Comparison of ENCODE assay signal across 8 cellular contexts in the genomic region with DNA sequence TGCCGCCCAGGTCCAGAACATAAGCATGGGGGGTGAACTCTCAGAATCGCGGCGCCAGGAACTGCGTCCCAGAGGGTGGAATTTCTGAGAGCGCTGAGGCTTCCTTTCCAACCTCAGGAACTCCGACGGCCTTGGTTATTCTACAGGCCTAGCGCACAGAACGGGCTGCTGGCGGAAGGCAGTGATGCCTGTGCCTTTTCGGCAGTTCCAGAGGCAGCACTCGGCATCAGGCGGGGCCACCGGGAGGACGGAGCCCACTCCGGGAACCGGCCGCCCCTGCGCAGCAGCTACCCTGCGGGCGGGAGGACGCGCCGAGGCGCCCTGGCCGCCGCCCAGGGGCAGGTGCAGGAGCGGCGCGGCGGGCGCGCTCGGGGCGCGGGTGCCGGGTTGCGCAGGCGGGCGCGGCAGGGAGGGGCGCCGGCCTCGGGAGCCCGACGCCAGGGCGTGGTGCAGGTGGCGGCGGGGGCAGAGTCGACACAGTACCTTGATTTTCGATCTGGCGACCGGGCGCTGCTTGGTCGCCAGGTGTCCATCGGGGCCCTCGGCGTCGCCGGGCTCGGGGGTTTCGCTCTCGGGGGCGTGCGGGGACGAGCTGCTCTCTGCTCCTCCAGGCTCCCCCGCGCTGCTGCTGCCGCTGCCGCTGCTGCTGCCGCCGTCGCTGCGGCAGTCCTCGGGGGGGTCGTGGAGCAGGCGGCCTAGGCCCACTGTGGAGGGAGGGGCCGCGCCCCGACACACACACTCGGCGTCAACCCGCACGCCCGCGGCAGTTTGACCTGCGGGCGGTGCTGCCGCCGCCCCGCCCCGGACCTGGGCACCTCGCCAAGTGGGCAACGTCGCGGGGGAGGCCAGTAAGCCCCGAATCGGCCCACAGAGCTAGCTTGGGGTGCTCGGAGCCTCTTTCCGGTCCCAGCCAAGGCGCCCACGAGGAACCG. TPM values are rescaled to one million over a fixed set of nuclear protein-coding genes. Genes with fewer than 3 reads are reported as not detected.
DNase-seq lines count a peak whose midpoint lies in the region; ATAC-seq and TF ChIP-seq lines count a peak whose summit lies in the region.

No MANE protein-coding gene starts in this region.

- H3K4me3 ChIP-seq in iPS-15b (ENCODE audit: low read depth, low read length), result peak overlapping the region; percentile 67

- peak overlapping the region; percentile 85 for H3K27ac ChIP-seq in C4-2B

- ATAC-seq in activated T-cell treated with anti-CD3 and anti-CD28 coated beads, Interleukin-2, amount 50 U/mL, for 4 hours, result peak; percentile 56 to 67
- peak; percentile 37 for ATAC-seq in stimulated activated memory B cell treated with anti-CD40 and anti-IgM and Interleukin-4, amounts not matched to agents 10 μg/mL and 1 μg/mL and 100 μg/mL, for 72 hours
- no peak for ATAC-seq in omental fat pad (ENCODE audit: low FRiP score)
- ATAC-seq in GM21526 (IDR thresholded peaks at IDR 0.05; ENCODE audit: low FRiP score, unreplicated experiment), result no peak

- H3K36me3 ChIP-seq in iPS-15b (ENCODE audit: control insufficient read depth, insufficient read depth, low read length), result no peaks in the 10 kb centered on the region

- peaks cover 10% of the 10 kb centered on the region for H3K4me1 Mint-ChIP-seq in activated T-cell treated with anti-CD3 and anti-CD28 coated beads, Interleukin-2, amount 50 U/mL, for 4 hours (ENCODE audit: low read depth)
- peaks cover 16% of the 10 kb centered on the region for H3K4me1 Mint-ChIP-seq in stimulated activated memory B cell treated with anti-CD40 and anti-IgM and Interleukin-4, amounts not matched to agents 10 μg/mL and 1 μg/mL and 100 μg/mL, for 72 hours

- no peaks in the 10 kb centered on the region for H3K9me3 Mint-ChIP-seq in activated T-cell treated with anti-CD3 and anti-CD28 coated beads, Interleukin-2, amount 50 U/mL, for 4 hours
- H3K9me3 Mint-ChIP-seq in stimulated activated memory B cell treated with anti-CD40 and anti-IgM and Interleukin-4, amounts not matched to agents 10 μg/mL and 1 μg/mL and 100 μg/mL, for 72 hours, result no peaks in the 10 kb centered on the region

- H3K4me3 Mint-ChIP-seq in activated T-cell treated with anti-CD3 and anti-CD28 coated beads, Interleukin-2, amount 50 U/mL, for 4 hours, result peak overlapping the region; percentile 62
- peak overlapping the region; percentile 78 for H3K4me3 Mint-ChIP-seq in stimulated activated memory B cell treated with anti-CD40 and anti-IgM and Interleukin-4, amounts not matched to agents 10 μg/mL and 1 μg/mL and 100 μg/mL, for 72 hours

- TF ChIP-seq CTCF in C4-2B (conservative IDR thresholded peaks at IDR 0.05) (no peak), omental fat pad (IDR thresholded peaks at IDR 0.05) (no peak)

- H3K27me3 Mint-ChIP-seq in activated T-cell treated with anti-CD3 and anti-CD28 coated beads, Interleukin-2, amount 50 U/mL, for 4 hours (ENCODE audit: low read depth), result peaks cover 72% of the 10 kb centered on the region
- peaks cover 82% of the 10 kb centered on the region for H3K27me3 Mint-ChIP-seq in stimulated activated memory B cell treated with anti-CD40 and anti-IgM and Interleukin-4, amounts not matched to agents 10 μg/mL and 1 μg/mL and 100 μg/mL, for 72 hours

- no peak overlapping the region for H3K9ac ChIP-seq in iPS-15b (ENCODE audit: low read depth, low read length)

- peaks cover 15% of the 10 kb centered on the region for H3K4me1 ChIP-seq in iPS-15b (ENCODE audit: control insufficient read depth, insufficient read depth, low read length)

- no peaks in the 10 kb centered on the region for H3K9me3 ChIP-seq in iPS-15b (ENCODE audit: control insufficient read depth, insufficient read depth, low read length)

- H3K36me3 Mint-ChIP-seq in activated T-cell treated with anti-CD3 and anti-CD28 coated beads, Interleukin-2, amount 50 U/mL, for 4 hours (ENCODE audit: insufficient read depth), result no peaks in the 10 kb centered on the region
- no peaks in the 10 kb centered on the region for H3K36me3 Mint-ChIP-seq in stimulated activated memory B cell treated with anti-CD40 and anti-IgM and Interleukin-4, amounts not matched to agents 10 μg/mL and 1 μg/mL and 100 μg/mL, for 72 hours

- no peak overlapping the region for H3K27ac Mint-ChIP-seq in stimulated activated memory B cell treated with anti-CD40 and anti-IgM and Interleukin-4, amounts not matched to agents 10 μg/mL and 1 μg/mL and 100 μg/mL, for 72 hours

- H3K27me3 ChIP-seq in iPS-15b (ENCODE audit: control insufficient read depth, insufficient read depth, low read length), result peaks cover 57% of the 10 kb centered on the region

- DNase-seq in HuH-7 (ENCODE audit: low spot score) (peak; percentile 55), omental fat pad (ENCODE audit: low spot score) (no peak)
- DNase-seq in activated T-cell treated with anti-CD3 and anti-CD28 coated beads, Interleukin-2, amount 50 U/mL, for 4 hours, result no peak
- no peak for DNase-seq in central memory CD4-positive, alpha-beta T cell

RNA-seq across cellular contexts. Expression of a gene that starts 1.3 kb away (rescaled TPM):
- total RNA-seq in activated T-cell treated with anti-CD3 and anti-CD28 coated beads, Interleukin-2, amount 50 U/mL, for 4 hours, result not detected
- total RNA-seq in omental fat pad, result not detected

Comparison
In these comparisons a context has a peak if more than half of its experiments do, and no peak if none do; other contexts are left out.
1. ATAC-seq: peak in activated T-cell treated with anti-CD3 and anti-CD28 coated beads, Interleukin-2, amount 50 U/mL, for 4 hours (2 of 2) and stimulated activated memory B cell treated with anti-CD40 and anti-IgM and Interleukin-4, amounts not matched to agents 10 μg/mL and 1 μg/mL and 100 μg/mL, for 72 hours (single experiment); none in omental fat pad (single experiment) and GM21526 (single experiment).